ENCODE assay signal across 8 cellular contexts in genomic region chr6:29696147-29697129, GRCh38. TPM values are rescaled to one million over a fixed set of nuclear protein-coding genes. Genes with fewer than 3 reads are reported as not detected.
DNase-seq lines count a peak whose midpoint lies in the region; ATAC-seq, FAIRE-seq and TF ChIP-seq lines count a peak whose summit lies in the region.

No MANE protein-coding gene starts in this region.

- no peak for TF ChIP-seq EP300 in esophagus muscularis mucosa (IDR thresholded peaks at IDR 0.05)

- no peak for FAIRE-seq in urothelium cell line (lab: Jason Lieb, UNC)

- peak; percentile 21 for DNase-seq in NCI-H2196 (lab: John Stamatoyannopoulos, UW; ENCODE audit: unreplicated experiment)
- no peak for DNase-seq in NCI-H2196 treated with DMSO at 0.1 percent for 48 hours (lab: John Stamatoyannopoulos, UW; ENCODE audit: unreplicated experiment)
- DNase-seq in NB4 (ENCODE audit: low read depth) = peak; percentile 17
- no peak for DNase-seq in esophagus muscularis mucosa (ENCODE audit: extremely low spot score)
- DNase-seq in mesenteric fat pad (ENCODE audit: low spot score) = no peak
- no peak for DNase-seq in urothelium cell line (ENCODE audit: low spot score)

- H3K27ac ChIP-seq in esophagus muscularis mucosa (replicated peaks in 1 of 4) (no peak overlapping the region), parathyroid adenoma (no peak overlapping the region)

- no peak overlapping the region for H3K4me2 ChIP-seq in parathyroid adenoma (ENCODE audit: low read length)

- ATAC-seq in HG03520 (IDR thresholded peaks at IDR 0.05; ENCODE audit: unreplicated experiment) = no peak

- no peak for TF ChIP-seq POLR2A in NB4 (IDR thresholded peaks at IDR 0.05; ENCODE audit: extremely low read depth, insufficient read length)
- TF ChIP-seq POLR2A in esophagus muscularis mucosa (IDR thresholded peaks at IDR 0.05; ENCODE audit: low read depth) = no peak

- no peaks in the 10 kb centered on the region for H3K79me2 ChIP-seq in parathyroid adenoma

- no peak overlapping the region for H2AFZ ChIP-seq in parathyroid adenoma

- no peaks in the 10 kb centered on the region for H3K36me3 ChIP-seq in esophagus muscularis mucosa
- no peaks in the 10 kb centered on the region for H3K36me3 ChIP-seq in parathyroid adenoma (ENCODE audit: control insufficient read depth, insufficient read depth, low read length)

- H3K4me3 ChIP-seq in NB4 (ENCODE audit: low read depth, low read length) = no peak overlapping the region
- no peak overlapping the region for H3K4me3 ChIP-seq in esophagus muscularis mucosa
- H3K4me3 ChIP-seq in parathyroid adenoma (ENCODE audit: low read depth, low read length) = no peak overlapping the region

- H3K9me3 ChIP-seq in esophagus muscularis mucosa (no peaks in the 10 kb centered on the region), parathyroid adenoma (ENCODE audit: control insufficient read depth, low read length) (no peaks in the 10 kb centered on the region)

- WGBS in esophagus muscularis mucosa = 73% methylated on average over 10 of the region's 10 CpGs

- peaks cover 0 to 10% (median 0%) of the 10 kb centered on the region in 4 donors for H3K27me3 ChIP-seq in esophagus muscularis mucosa
- H3K27me3 ChIP-seq in parathyroid adenoma (ENCODE audit: control insufficient read depth, insufficient read depth, low read length) = no peaks in the 10 kb centered on the region

- H3K9ac ChIP-seq in parathyroid adenoma = no peak overlapping the region

- intact Hi-C loops in esophagus muscularis mucosa (cut with DNase I) = no loop called here

- TF ChIP-seq CTCF in NB4 (IDR thresholded peaks at IDR 0.05; ENCODE audit: low read depth, low read length) (peak; percentile 72), esophagus muscularis mucosa (IDR thresholded peaks at IDR 0.05) (peak in 2 of 3 experiments; percentile 20 to 48), parathyroid adenoma (IDR thresholded peaks at IDR 0.05) (peak; percentile 40)

- no peaks in the 10 kb centered on the region for H3K4me1 ChIP-seq in esophagus muscularis mucosa
- no peaks in the 10 kb centered on the region for H3K4me1 ChIP-seq in parathyroid adenoma

RNA-seq across cellular contexts. Expression of gene ZFP57, which starts 15.5 kb away (rescaled TPM):
- total RNA-seq in esophagus muscularis mucosa = 1 to 10 TPM in 2 of 4 donors, under 1 TPM in 1, not detected in 1; 0.23 to 6.2 (median 1.2) TPM
- total RNA-seq in mesenteric fat pad = not detected

RNA-seq across cellular contexts. Expression of gene HLA-F, which starts 26.8 kb away (rescaled TPM):
- total RNA-seq in esophagus muscularis mucosa (10 to 100 TPM; 36.1 to 69.6 (median 52.8) TPM), mesenteric fat pad (66.5 TPM)

RNA-seq across cellular contexts. Expression of gene MOG, which starts 39.5 kb away (rescaled TPM):
- total RNA-seq in esophagus muscularis mucosa = not detected
- not detected for total RNA-seq in mesenteric fat pad

Comparison
In these comparisons a context has a peak if more than half of its experiments do, and no peak if none do; other contexts are left out.
1. DNase-seq: peak in NCI-H2196 (single experiment) and NB4 (single experiment); none in NCI-H2196 treated with DMSO at 0.1 percent for 48 hours (single experiment), esophagus muscularis mucosa (single experiment), mesenteric fat pad (single experiment) and urothelium cell line (single experiment).
2. Peak in every context shown above with its lines, with median percentiles within 50 percentile points of each other: CTCF ChIP-seq.